In genomic region chr4:98909646-98910045, GRCh38 we compare ENCODE assay signal across 24 cellular contexts. TPM values are rescaled to one million over a fixed set of nuclear protein-coding genes. Genes with fewer than 3 reads are reported as not detected.
DNase-seq lines count a peak whose midpoint lies in the region; ATAC-seq and TF ChIP-seq lines count a peak whose summit lies in the region.
"Had no signal": no experiment of that assay in that cellular context is flagged by ENCODE, and none has a peak within 500 bp of the region (broad histone marks: within the 10 kb centered on the region; RNA-seq: fewer than 3 reads in every experiment).

No MANE protein-coding gene starts in this region.

- H3K27ac Mint-ChIP-seq in activated naive CD4-positive, alpha-beta T cell treated with anti-CD3 and anti-CD28 coated beads, Interleukin-2, amount 50 U/mL, for 24 hours = no peak overlapping the region
- H3K27ac Mint-ChIP-seq in activated naive CD4-positive, alpha-beta T cell treated with anti-CD3 and anti-CD28 coated beads, Interleukin-2, amount 50 U/mL, for 72 hours = no peak overlapping the region
- peak overlapping the region; percentile 1 for H3K27ac Mint-ChIP-seq in endodermal cell
- H3K27ac Mint-ChIP-seq in progenitor cell of endocrine pancreas = peak overlapping the region; percentile 12
- H3K27ac Mint-ChIP-seq: activated T-helper 1 cell treated with anti-CD3 and anti-CD28 coated beads, Interleukin-12 subunit alpha, Interleukin-12 subunit beta, Interleukin-2, Interleukin-4 antibody, amounts not matched to agents 30 ng/mL and 10 ng/mL and 1 ng/mL, durations not matched to agents 14 hours and 24 hours and 36 hours had no signal

- intact Hi-C loops in IMR-90 (cut with micrococcal nuclease) (no loop called here), transverse colon (cut with DNase I; ENCODE audit: low total_unique reads) (no loop called here), posterior vena cava (cut with DNase I) (no loop called here)

- H3K36me3 ChIP-seq in IMR-90 (ENCODE audit: control insufficient read depth, insufficient read depth, low read length) (0 out of 2 replicates have a peak, but pooled peaks cover 1% of the 10 kb centered on the region), endodermal cell (ENCODE audit: control insufficient read depth, insufficient read depth, low read length) (peaks cover 10% of the 10 kb centered on the region), transverse colon (no peaks in the 10 kb centered on the region)
- H3K36me3 ChIP-seq: brain microvascular endothelial cell, uterus had no signal

- no peak overlapping the region for H2BK120ac ChIP-seq in IMR-90 (ENCODE audit: low read depth, low read length)

- no peak overlapping the region for H4K8ac ChIP-seq in IMR-90 (ENCODE audit: low read depth in 2 of 2, low read length in 2 of 2)

- no peaks in the 10 kb centered on the region for H3K27me3 Mint-ChIP-seq in activated naive CD4-positive, alpha-beta T cell treated with anti-CD3 and anti-CD28 coated beads, Interleukin-2, amount 50 U/mL, for 24 hours
- H3K27me3 Mint-ChIP-seq in endodermal cell (ENCODE audit: insufficient read depth) (no peaks in the 10 kb centered on the region), progenitor cell of endocrine pancreas (no peaks in the 10 kb centered on the region)

- no TSS peak for BruUV-seq in IMR-90 (replicated peaks; lab: Mats Ljungman, UMichigan)

- H3K27ac ChIP-seq in IMR-90 (ENCODE audit: insufficient read depth, low read length) (peak overlapping the region; percentile 65; the same call in 1 of the 2 replicates), endodermal cell (ENCODE audit: low read depth, low read length) (no peak overlapping the region), transverse colon (peak overlapping the region in 1 of 4 donors; percentile 26)
- H3K27ac ChIP-seq: BLaER1 treated with 17β-estradiol and CSF1 and Interleukin-3, amounts not matched to agents 10 nM and 100 nM; brain microvascular endothelial cell; coronary artery; KMS-11; uterus had no signal

- TF ChIP-seq CTCF in IMR-90 (conservative IDR thresholded peaks at IDR 0.05; ENCODE audit: low read depth, low read length) = no peak
- no peak for TF ChIP-seq CTCF in endodermal cell (conservative IDR thresholded peaks at IDR 0.05)
- TF ChIP-seq CTCF in progenitor cell of endocrine pancreas (IDR thresholded peaks at IDR 0.05; ENCODE audit: unreplicated experiment) = no peak
- no peak for TF ChIP-seq CTCF in transverse colon (IDR thresholded peaks at IDR 0.05)

- no peak overlapping the region for H2AK5ac ChIP-seq in IMR-90 (ENCODE audit: low read depth, low read length)

- in situ Hi-C loops in IMR-90 (cut with MboI; ENCODE audit: low sequenced_read_pairs) (no loop called here), transverse colon (cut with MboI; ENCODE audit: low pct_ligation_motif_present in 1 of 4, low pct_unique_long_range_greater_than_20kb in 1 of 4, low sequenced_read_pairs in 3 of 4) (no loop called here)

- H3K36me3 Mint-ChIP-seq in activated naive CD4-positive, alpha-beta T cell treated with anti-CD3 and anti-CD28 coated beads, Interleukin-2, amount 50 U/mL, for 24 hours = peaks cover 12% of the 10 kb centered on the region
- peaks cover 0 to 13% of the 10 kb centered on the region in 2 donors for H3K36me3 Mint-ChIP-seq in activated naive CD4-positive, alpha-beta T cell treated with anti-CD3 and anti-CD28 coated beads, Interleukin-2, amount 50 U/mL, for 72 hours
- H3K36me3 Mint-ChIP-seq in endodermal cell (ENCODE audit: low read depth) (peaks cover 7% of the 10 kb centered on the region), progenitor cell of endocrine pancreas (ENCODE audit: insufficient read depth) (peaks cover 2% of the 10 kb centered on the region)

- H3K9ac ChIP-seq in IMR-90 (ENCODE audit: low read depth, low read length) = no peak overlapping the region
- H3K9ac ChIP-seq in endodermal cell (ENCODE audit: extremely low read depth, low read length, poor library complexity, severe bottlenecking) = no peak overlapping the region
- H3K9ac ChIP-seq: BLaER1 treated with 17β-estradiol and CSF1 and Interleukin-3, amounts not matched to agents 10 nM and 100 nM; KMS-11 had no signal

- H2AK9ac ChIP-seq in IMR-90 (replicated peaks; ENCODE audit: low read depth, low read length, poor library complexity) = no peak overlapping the region

- POLR2A ChIA-PET in IMR-90 (lab: Charles Lee; ENCODE audit: unreplicated experiment) = no interaction called here

- no peak overlapping the region for H3K4ac ChIP-seq in IMR-90 (ENCODE audit: low read depth, low read length)

- H3K4me3 Mint-ChIP-seq in activated naive CD4-positive, alpha-beta T cell treated with anti-CD3 and anti-CD28 coated beads, Interleukin-2, amount 50 U/mL, for 24 hours = peak overlapping the region; percentile 8
- H3K4me3 Mint-ChIP-seq in endodermal cell = no peak overlapping the region
- H3K4me3 Mint-ChIP-seq in progenitor cell of endocrine pancreas (ENCODE audit: low read depth) = no peak overlapping the region
- H3K4me3 Mint-ChIP-seq: activated T-helper 1 cell treated with anti-CD3 and anti-CD28 coated beads, Interleukin-12 subunit alpha, Interleukin-12 subunit beta, Interleukin-2, Interleukin-4 antibody, amounts not matched to agents 30 ng/mL and 10 ng/mL and 1 ng/mL, durations not matched to agents 14 hours and 24 hours and 36 hours had no signal

- no peak for TF ChIP-seq EP300 in transverse colon (IDR thresholded peaks at IDR 0.05; ENCODE audit: low read depth)

- no peak overlapping the region for H3K4me2 ChIP-seq in IMR-90 (ENCODE audit: low read depth, low read length)
- H3K4me2 ChIP-seq: KMS-11 had no signal

- no peak for ATAC-seq in activated naive CD4-positive, alpha-beta T cell treated with anti-CD3 and anti-CD28 coated beads, Interleukin-2, amount 50 U/mL, for 72 hours
- ATAC-seq in IMR-90 (ENCODE audit: low read depth) = no peak
- ATAC-seq: left lobe of liver had no signal

- H3K79me1 ChIP-seq in IMR-90 (ENCODE audit: low read depth in 1 of 2, low read length in 2 of 2) = peaks cover 6 to 49% of the 10 kb centered on the region in 2 experiments; a peak in 3 of 4 replicates

- H3K4me3 ChIP-seq in IMR-90 (ENCODE audit: insufficient read depth, low read depth, low read length) (no peak overlapping the region), endodermal cell (ENCODE audit: low read length) (no peak overlapping the region), transverse colon (no peak overlapping the region)
- H3K4me3 ChIP-seq: BLaER1 treated with 17β-estradiol and CSF1 and Interleukin-3, amounts not matched to agents 10 nM and 100 nM; coronary artery; uterus had no signal

- H3K9me3 ChIP-seq in IMR-90 (ENCODE audit: control insufficient read depth, insufficient read depth, low read length) (no peaks in the 10 kb centered on the region), endodermal cell (ENCODE audit: control insufficient read depth, low read length) (no peaks in the 10 kb centered on the region), transverse colon (no peaks in the 10 kb centered on the region)
- H3K9me3 ChIP-seq: uterus had no signal

- H3K4me1 ChIP-seq in IMR-90 (ENCODE audit: control insufficient read depth, insufficient read depth, low read length) = peaks cover 21% of the 10 kb centered on the region
- peaks cover 6% of the 10 kb centered on the region for H3K4me1 ChIP-seq in endodermal cell (ENCODE audit: control insufficient read depth, insufficient read depth, low read length)
- peaks cover 13 to 59% (median 31%) of the 10 kb centered on the region in 4 donors for H3K4me1 ChIP-seq in transverse colon
- H3K4me1 ChIP-seq: uterus had no signal

- peaks cover 69% of the 10 kb centered on the region for H4K20me1 ChIP-seq in IMR-90 (ENCODE audit: insufficient read depth, low read length)

- H2BK20ac ChIP-seq in IMR-90 (ENCODE audit: low read depth, low read length) = no peak overlapping the region; the same call in 1 of the 2 replicates

- H3K9me3 Mint-ChIP-seq in activated naive CD4-positive, alpha-beta T cell treated with anti-CD3 and anti-CD28 coated beads, Interleukin-2, amount 50 U/mL, for 24 hours = no peaks in the 10 kb centered on the region
- H3K9me3 Mint-ChIP-seq in activated naive CD4-positive, alpha-beta T cell treated with anti-CD3 and anti-CD28 coated beads, Interleukin-2, amount 50 U/mL, for 72 hours = no peaks in the 10 kb centered on the region
- no peaks in the 10 kb centered on the region for H3K9me3 Mint-ChIP-seq in endodermal cell
- no peaks in the 10 kb centered on the region for H3K9me3 Mint-ChIP-seq in progenitor cell of endocrine pancreas (ENCODE audit: low read depth)
- H3K9me3 Mint-ChIP-seq: activated T-helper 1 cell treated with anti-CD3 and anti-CD28 coated beads, Interleukin-12 subunit alpha, Interleukin-12 subunit beta, Interleukin-2, Interleukin-4 antibody, amounts not matched to agents 30 ng/mL and 10 ng/mL and 1 ng/mL, durations not matched to agents 14 hours and 24 hours and 36 hours had no signal

- H2BK15ac ChIP-seq in IMR-90 (ENCODE audit: low read depth, low read length) = no peak overlapping the region

- CTCF ChIA-PET in IMR-90 (lab: Yijun Ruan, JAX) = no interaction called here

- no peak overlapping the region for H3K56ac ChIP-seq in IMR-90 (ENCODE audit: extremely low read depth, insufficient read depth, low read length)

- peak overlapping the region; percentile 38 for H2BK5ac ChIP-seq in IMR-90 (ENCODE audit: low read depth, low read length, poor library complexity, severe bottlenecking)

- H3K18ac ChIP-seq in IMR-90 (ENCODE audit: low read depth, low read length) = no peak overlapping the region

- WGBS in IMR-90 (ENCODE audit: extremely low coverage in 2 of 2, insufficient read length in 1 of 2), 2 experiments = 100% methylated on average over 1 of the region's 4 CpGs; no CpG with 5 or more reads in 1 of the 2 experiments
- 71 to 100% methylated on average over 1 to 4 of the region's 4 CpGs for WGBS in endodermal cell (ENCODE audit: insufficient coverage in 1 of 2, insufficient read length in 1 of 2), 2 experiments
- 79 to 80% methylated on average over 4 of the region's 4 CpGs for WGBS in transverse colon (ENCODE audit: low coverage in 1 of 2), 2 donors

- TF ChIP-seq POLR2A in IMR-90 (IDR thresholded peaks at IDR 0.05; ENCODE audit: low read depth, low read length) = no peak
- TF ChIP-seq POLR2A in transverse colon (IDR thresholded peaks at IDR 0.05) = no peak

- peaks cover 3% of the 10 kb centered on the region for H3K9me1 ChIP-seq in IMR-90 (ENCODE audit: insufficient read depth, low read length)

- H3K4me1 Mint-ChIP-seq in activated naive CD4-positive, alpha-beta T cell treated with anti-CD3 and anti-CD28 coated beads, Interleukin-2, amount 50 U/mL, for 24 hours = peaks cover 63% of the 10 kb centered on the region
- peaks cover 26% of the 10 kb centered on the region for H3K4me1 Mint-ChIP-seq in endodermal cell
- peaks cover 26% of the 10 kb centered on the region for H3K4me1 Mint-ChIP-seq in progenitor cell of endocrine pancreas (ENCODE audit: low read depth)

- dilution Hi-C loops in IMR-90 (cut with HindIII; ENCODE audit: low sequenced_read_pairs, unreplicated experiment) = no loop called here

- 0 out of 2 replicates have a peak overlapping the region, but pooled peaks have one; percentile 3 for H3K23ac ChIP-seq in IMR-90 (ENCODE audit: low read depth, low read length)

- no peak overlapping the region for H4K5ac ChIP-seq in IMR-90 (ENCODE audit: low read depth, low read length)

- no peak overlapping the region for H3K14ac ChIP-seq in IMR-90 (replicated peaks; ENCODE audit: low read depth, low read length)

- no peak for TF ChIP-seq RAD21 in IMR-90 (IDR thresholded peaks at IDR 0.05; ENCODE audit: low read length)

- H4K91ac ChIP-seq in IMR-90 (ENCODE audit: insufficient read depth, low read depth, low read length) = no peak overlapping the region

- no peak overlapping the region for H2AFZ ChIP-seq in IMR-90 (replicated peaks; ENCODE audit: low read length, poor library complexity)

- no peak for DNase-seq in activated naive CD4-positive, alpha-beta T cell treated with anti-CD3 and anti-CD28 coated beads, Interleukin-2, amount 50 U/mL, for 72 hours (ENCODE audit: low spot score in 2 of 2)
- no peak for DNase-seq in IMR-90
- DNase-seq in endodermal cell = no peak
- DNase-seq in progenitor cell of endocrine pancreas (ENCODE audit: low spot score, unreplicated experiment) = no peak
- DNase-seq in NCI-H2107 treated with DMSO at 0.1 percent for 48 hours (lab: John Stamatoyannopoulos, UW; ENCODE audit: unreplicated experiment) = no peak
- DNase-seq in transverse colon = no peak
- no peak for DNase-seq in posterior vena cava (ENCODE audit: low spot score)
- DNase-seq: activated CD4-positive, CD25-positive, alpha-beta regulatory T cell; activated CD8-positive, alpha-beta memory T cell treated with anti-CD3 and anti-CD28 coated beads for 24 hours; brain microvascular endothelial cell; DMS 273 treated with DMSO at 0.1 percent for 48 hours; glutamatergic neuron; NCI-H2029; NCI-H446 treated with DMSO at 0.1 percent for 48 hours; nucleus accumbens; stimulated activated CD4-positive, alpha-beta T cell treated with anti-CD3 and anti-CD28 coated beads, Interleukin-12 subunit alpha, Interleukin-12 subunit beta, amount 100 ng/mL, for 4 hours; T-helper 9 cell; uterus had no signal

- H3K27me3 ChIP-seq in IMR-90 (ENCODE audit: control insufficient read depth, insufficient read depth, low read length) (no peaks in the 10 kb centered on the region), endodermal cell (ENCODE audit: control insufficient read depth, insufficient read depth, low read length, poor library complexity, severe bottlenecking) (no peaks in the 10 kb centered on the region), transverse colon (no peaks in the 10 kb centered on the region)
- H3K27me3 ChIP-seq: BLaER1 treated with 17β-estradiol and CSF1 and Interleukin-3, amounts not matched to agents 10 nM and 100 nM; brain microvascular endothelial cell; uterus had no signal

RNA-seq across cellular contexts. Expression of gene EIF4E, which starts 19.3 kb away (rescaled TPM):
- 100 to 1,000 TPM in 1 of 2 donors, 10 to 100 TPM in 1; 91.8 to 131 TPM for total RNA-seq in activated naive CD4-positive, alpha-beta T cell treated with anti-CD3 and anti-CD28 coated beads, Interleukin-2, amount 50 U/mL, for 72 hours
- total RNA-seq in IMR-90 (2012; rRNA removed) (113 and 288 TPM in 2 replicates), endodermal cell (100 to 1,000 TPM; 134 to 138 TPM), progenitor cell of endocrine pancreas (97.7 and 112 TPM in 2 replicates), transverse colon (100 to 1,000 TPM in 1 of 4 donors, 10 to 100 TPM in 3; 20.9 to 103 (median 48.4) TPM), posterior vena cava (10 to 100 TPM; 52.7 to 71.1 TPM)
- polyA plus RNA-seq in IMR-90 (2012; rRNA removed) = 69.4 and 80.4 TPM in 2 replicates
- polyA plus RNA-seq in IMR-90 (2012; cell fraction: cytosol; rRNA removed) = 6.5 and 9.4 TPM in 2 replicates
- polyA plus RNA-seq in IMR-90 (2012; cell fraction: nucleus; rRNA removed; ENCODE audit: low replicate concordance) = 2.9 and 26.4 TPM in 2 replicates
- 101 TPM for polyA plus RNA-seq in endodermal cell (2013, experiment 1 of 2)
- polyA plus RNA-seq in endodermal cell (2013, experiment 2 of 2) = 106 TPM

Comparison
In these comparisons a context has a peak if more than half of its experiments do, and no peak if none do; other contexts are left out.
1. H3K27ac Mint-ChIP-seq: peak in endodermal cell (single experiment) and progenitor cell of endocrine pancreas (single experiment); none in activated naive CD4-positive, alpha-beta T cell treated with anti-CD3 and anti-CD28 coated beads, Interleukin-2, amount 50 U/mL, for 24 hours (single experiment) and activated naive CD4-positive, alpha-beta T cell treated with anti-CD3 and anti-CD28 coated beads, Interleukin-2, amount 50 U/mL, for 72 hours (0 of 2).